In the genomic region with DNA sequence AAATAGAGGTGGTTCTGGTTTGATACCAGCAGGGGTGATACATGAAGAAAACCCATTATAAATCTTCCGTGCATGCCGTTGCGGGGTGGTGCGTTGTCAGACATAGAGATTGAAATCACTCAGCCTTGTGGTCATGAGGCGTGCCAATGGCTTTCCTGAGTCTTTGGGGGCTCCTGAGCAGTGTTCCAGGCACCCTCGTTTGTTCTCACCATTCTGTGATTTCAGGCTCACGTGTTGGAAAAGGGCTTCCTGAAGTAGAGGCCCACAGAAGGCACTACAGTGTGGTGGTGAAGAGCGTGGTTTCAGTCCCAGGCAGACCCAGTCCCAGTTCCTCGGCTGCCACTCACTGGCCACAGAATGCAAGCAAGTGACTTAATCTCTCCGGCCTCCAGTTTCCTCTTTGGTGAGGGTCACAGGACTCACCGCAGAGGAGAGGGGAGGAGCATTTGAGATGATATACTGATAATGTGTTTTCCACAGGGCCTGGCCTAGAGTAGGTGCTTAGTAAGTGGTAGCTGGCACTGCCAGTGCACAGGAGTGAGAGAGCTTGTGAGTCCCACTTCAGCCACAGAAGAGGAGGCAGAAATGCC, we compare ENCODE assay signal across 8 cellular contexts. TPM values are rescaled to one million over a fixed set of nuclear protein-coding genes. Genes with fewer than 3 reads are reported as not detected.
A peak's percentile ranks its signal among the peaks of the same experiment; 100 is the strongest.
DNase-seq lines count a peak whose midpoint lies in the region; ATAC-seq and TF ChIP-seq lines count a peak whose summit lies in the region.

No MANE protein-coding gene starts in this region.

- POLR2A ChIA-PET in IMR-90 (lab: Charles Lee; ENCODE audit: unreplicated experiment) (interaction anchor here (1.9 kb wide), 1 partner anchor 20 kb away, joined by 15 read pairs; a partner anchor contains a TSS), SK-N-SH (lab: Yijun Ruan, JAX) (no interaction called here)
- POLR2A ChIA-PET in naive thymus-derived CD8-positive, alpha-beta T cell (lab: Charles Lee), result interaction anchor here (0.6 to 2.6 kb wide), 6 partner anchors 8 to 115 kb away, joined by 3 to 19 read pairs (median 5); a partner anchor contains a TSS

- H4K5ac ChIP-seq in IMR-90 (ENCODE audit: low read depth, low read length), result peak overlapping the region; percentile 88

- H2BK120ac ChIP-seq in IMR-90 (ENCODE audit: low read depth, low read length), result peak overlapping the region; percentile 88

- peak overlapping the region; percentile 73 to 86 for H4K8ac ChIP-seq in IMR-90 (ENCODE audit: low read depth in 2 of 2, low read length in 2 of 2)

- H3K36me3 Mint-ChIP-seq in naive thymus-derived CD8-positive, alpha-beta T cell, result no peaks in the 10 kb centered on the region

- peak overlapping the region; percentile 94 for H3K4ac ChIP-seq in IMR-90 (ENCODE audit: low read depth, low read length)

- BruUV-seq in IMR-90 (replicated peaks; lab: Mats Ljungman, UMichigan), result no TSS peak

- no peaks in the 10 kb centered on the region for H3K9me2 ChIP-seq in SK-N-SH

- peak overlapping the region; percentile 78; the same call in 1 of the 2 replicates for H2AK5ac ChIP-seq in IMR-90 (ENCODE audit: low read depth, low read length)

- TF ChIP-seq EP300 in SK-N-SH (IDR thresholded peaks at IDR 0.05; ENCODE audit: borderline replicate concordance in 1 of 2, low read depth in 1 of 2, low read length in 1 of 2), result no peak

- DNase-seq in EH (ENCODE audit: low read depth) (peak; percentile 83), IMR-90 (peak; percentile 75), WERI-Rb-1 (peak; percentile 47), dermis blood vessel endothelial cell (peak; percentile 80), vagina (ENCODE audit: extremely low spot score in 2 of 2) (peak in 1 of 2 donors; percentile 92), SK-N-SH (no peak)
- DNase-seq in naive thymus-derived CD8-positive, alpha-beta T cell, result peak in 8 of 10 donors; percentile 23 to 76 (median 38)

- H4K20me1 ChIP-seq in IMR-90 (ENCODE audit: insufficient read depth, low read length), result no peaks in the 10 kb centered on the region
- no peaks in the 10 kb centered on the region for H4K20me1 ChIP-seq in SK-N-SH (ENCODE audit: insufficient read depth)

- TF ChIP-seq CTCF in IMR-90 (conservative IDR thresholded peaks at IDR 0.05; ENCODE audit: low read depth, low read length), result peak; percentile 34
- TF ChIP-seq CTCF in WERI-Rb-1 (IDR thresholded peaks at IDR 0.05; ENCODE audit: low read depth, low read length), result peak; percentile 27; the same call in 1 of the 2 replicates
- no peak for TF ChIP-seq CTCF in vagina (IDR thresholded peaks at IDR 0.05)
- no peak for TF ChIP-seq CTCF in SK-N-SH (IDR thresholded peaks at IDR 0.05)

- peaks cover 6% of the 10 kb centered on the region; the same call in 1 of the 2 replicates for H3K9me1 ChIP-seq in IMR-90 (ENCODE audit: insufficient read depth, low read length)

- no peaks in the 10 kb centered on the region for H3K27me3 ChIP-seq in IMR-90 (ENCODE audit: control insufficient read depth, insufficient read depth, low read length)
- no peaks in the 10 kb centered on the region for H3K27me3 ChIP-seq in WERI-Rb-1 (ENCODE audit: insufficient read depth, low read depth, severe bottlenecking)
- no peaks in the 10 kb centered on the region for H3K27me3 ChIP-seq in vagina
- no peaks in the 10 kb centered on the region for H3K27me3 ChIP-seq in SK-N-SH (ENCODE audit: insufficient read depth)

- H3K79me2 ChIP-seq in SK-N-SH (ENCODE audit: insufficient read depth), result no peaks in the 10 kb centered on the region

- H3K14ac ChIP-seq in IMR-90 (replicated peaks; ENCODE audit: low read depth, low read length), result peak overlapping the region; percentile 74

- no peaks in the 10 kb centered on the region for H3K9me3 Mint-ChIP-seq in naive thymus-derived CD8-positive, alpha-beta T cell

- H3K27ac ChIP-seq in IMR-90 (ENCODE audit: insufficient read depth, low read length) (peak overlapping the region; percentile 8; the same call in 1 of the 2 replicates), WERI-Rb-1 (no peak overlapping the region), vagina (peak overlapping the region; percentile 52), SK-N-SH (ENCODE audit: low read depth in 2 of 2, low read length in 1 of 2) (no peak overlapping the region)

- H3K4me1 ChIP-seq in IMR-90 (ENCODE audit: control insufficient read depth, insufficient read depth, low read length) (peaks cover 11% of the 10 kb centered on the region), vagina (peaks cover 19% of the 10 kb centered on the region), SK-N-SH (ENCODE audit: control insufficient read depth in 1 of 2, insufficient read depth in 2 of 2, low read depth in 1 of 2, low read length in 1 of 2) (peaks cover 0 to 3% of the 10 kb centered on the region in 2 experiments; a peak in 2 of 4 replicates)

- 63% methylated on average over 5 of the region's 11 CpGs; no CpG with 5 or more reads in 1 of the 2 experiments for WGBS in IMR-90 (ENCODE audit: extremely low coverage in 2 of 2, insufficient read length in 1 of 2), 2 experiments
- WGBS in SK-N-SH (ENCODE audit: low lambda C conversion rate), result 84% methylated on average over 11 of the region's 11 CpGs

- H2AK9ac ChIP-seq in IMR-90 (replicated peaks; ENCODE audit: low read depth, low read length, poor library complexity), result peak overlapping the region; percentile 66

- TF ChIP-seq RAD21 in IMR-90 (IDR thresholded peaks at IDR 0.05; ENCODE audit: low read length) (peak; percentile 52), SK-N-SH (IDR thresholded peaks at IDR 0.05; ENCODE audit: low read length) (no peak)

- CTCF ChIA-PET in IMR-90 (lab: Yijun Ruan, JAX) (interaction anchor here (0.8 to 1.3 kb wide), 4 partner anchors 62 to 191 kb away, joined by 3 to 8 read pairs (median 3); no protein-coding TSS in a partner anchor), SK-N-SH (lab: Yijun Ruan, JAX) (interaction anchor here (0.8 to 12.2 kb wide), 5 partner anchors 9 to 199 kb away, joined by 3 to 139 read pairs (median 3); a partner anchor contains a TSS)

- TF ChIP-seq POLR2A in IMR-90 (IDR thresholded peaks at IDR 0.05; ENCODE audit: low read depth, low read length) (no peak), vagina (IDR thresholded peaks at IDR 0.05) (no peak)

- peak overlapping the region; percentile 85; the same call in 2 of the 3 replicates for H2BK15ac ChIP-seq in IMR-90 (ENCODE audit: low read depth, low read length)

- no peak overlapping the region for H3K56ac ChIP-seq in IMR-90 (ENCODE audit: extremely low read depth, insufficient read depth, low read length)

- no peaks in the 10 kb centered on the region for H3F3A ChIP-seq in SK-N-SH (replicated peaks; ENCODE audit: insufficient read depth)

- H3K27me3 Mint-ChIP-seq in naive thymus-derived CD8-positive, alpha-beta T cell, result no peaks in the 10 kb centered on the region

- H3K9ac ChIP-seq in IMR-90 (ENCODE audit: low read depth, low read length), result no peak overlapping the region
- no peak overlapping the region for H3K9ac ChIP-seq in SK-N-SH

- peak overlapping the region; percentile 32 for H2BK5ac ChIP-seq in IMR-90 (ENCODE audit: low read depth, low read length, poor library complexity, severe bottlenecking)

- no peaks in the 10 kb centered on the region for H3K9me3 ChIP-seq in IMR-90 (ENCODE audit: control insufficient read depth, insufficient read depth, low read length)
- no peaks in the 10 kb centered on the region for H3K9me3 ChIP-seq in WERI-Rb-1 (ENCODE audit: severe bottlenecking)
- H3K9me3 ChIP-seq in vagina, result no peaks in the 10 kb centered on the region
- no peaks in the 10 kb centered on the region for H3K9me3 ChIP-seq in SK-N-SH

- H2BK20ac ChIP-seq in IMR-90 (ENCODE audit: low read depth, low read length), result peak overlapping the region; percentile 90

- H4K91ac ChIP-seq in IMR-90 (ENCODE audit: insufficient read depth, low read depth, low read length), result peak overlapping the region; percentile 75

- peak overlapping the region; percentile 80 to 94 (median 90) for H3K27ac Mint-ChIP-seq in naive thymus-derived CD8-positive, alpha-beta T cell

- intact Hi-C loops in IMR-90 (cut with micrococcal nuclease), result no loop called here
- intact Hi-C loops in vagina (cut with DNase I), result loop anchor here (2.0 to 10.0 kb wide), 2 partner anchors 20 to 198 kb away; a partner anchor contains a TSS

- peak; percentile 92 for ATAC-seq in GM21529 (IDR thresholded peaks at IDR 0.05; ENCODE audit: unreplicated experiment)
- ATAC-seq in IMR-90 (ENCODE audit: low read depth), result peak; percentile 65
- peak; percentile 82 to 87 for ATAC-seq in naive thymus-derived CD8-positive, alpha-beta T cell

- H2AFZ ChIP-seq in IMR-90 (replicated peaks; ENCODE audit: low read length, poor library complexity) (peak overlapping the region; percentile 82), SK-N-SH (ENCODE audit: low read depth) (no peak overlapping the region)

- H3K4me3 ChIP-seq in IMR-90 (ENCODE audit: insufficient read depth, low read depth, low read length), result no peak overlapping the region
- H3K4me3 ChIP-seq in WERI-Rb-1 (ENCODE audit: low read depth, low read length), result no peak overlapping the region
- H3K4me3 ChIP-seq in vagina, result no peak overlapping the region
- H3K4me3 ChIP-seq in SK-N-SH (ENCODE audit: low read depth in 2 of 2, low read length in 1 of 2), result no peak overlapping the region; a peak in 1 of 4 replicates

- H3K4me2 ChIP-seq in IMR-90 (ENCODE audit: low read depth, low read length), result no peak overlapping the region
- no peak overlapping the region for H3K4me2 ChIP-seq in SK-N-SH

- H3K4me3 Mint-ChIP-seq in naive thymus-derived CD8-positive, alpha-beta T cell, result peak overlapping the region; percentile 16 to 70 (median 59)

- peak overlapping the region; percentile 67 for H3K23ac ChIP-seq in IMR-90 (ENCODE audit: low read depth, low read length)

- in situ Hi-C loops in IMR-90 (cut with MboI; ENCODE audit: low sequenced_read_pairs), result loop anchor here (10.0 kb wide), 2 partner anchors 178 to 288 kb away; a partner anchor contains a TSS

- dilution Hi-C loops in IMR-90 (cut with HindIII; ENCODE audit: low sequenced_read_pairs, unreplicated experiment), result no loop called here

- peak overlapping the region; percentile 57 for H3K18ac ChIP-seq in IMR-90 (ENCODE audit: low read depth, low read length)

- no peaks in the 10 kb centered on the region for H3K79me1 ChIP-seq in IMR-90 (ENCODE audit: low read depth in 1 of 2, low read length in 2 of 2)

- H3K36me3 ChIP-seq in IMR-90 (ENCODE audit: control insufficient read depth, insufficient read depth, low read length) (no peaks in the 10 kb centered on the region), WERI-Rb-1 (no peaks in the 10 kb centered on the region), vagina (no peaks in the 10 kb centered on the region), SK-N-SH (replicated peaks in 1 of 2; ENCODE audit: control insufficient read depth in 1 of 2, insufficient read depth in 2 of 2, low read length in 1 of 2) (no peaks in the 10 kb centered on the region)

- H3K4me1 Mint-ChIP-seq in naive thymus-derived CD8-positive, alpha-beta T cell, result peaks cover 11 to 38% (median 27%) of the 10 kb centered on the region in 4 donors

RNA-seq across cellular contexts. Expression of a gene that starts 20.5 kb away (rescaled TPM):
- total RNA-seq in IMR-90 (2012; rRNA removed) (142 and 145 TPM in 2 replicates), dermis blood vessel endothelial cell (18.3 and 26.0 TPM in 2 replicates), vagina (63.3 TPM)
- polyA plus RNA-seq in IMR-90 (2012; rRNA removed) (193 and 277 TPM in 2 replicates), SK-N-SH (2012; rRNA removed) (40.0 and 50.9 TPM in 2 replicates)
- 266 and 276 TPM in 2 replicates for polyA plus RNA-seq in IMR-90 (2012; cell fraction: cytosol; rRNA removed)
- polyA plus RNA-seq in IMR-90 (2012; cell fraction: nucleus; rRNA removed; ENCODE audit: low replicate concordance), result 92.8 and 245 TPM in 2 replicates
- total RNA-seq in naive thymus-derived CD8-positive, alpha-beta T cell, result 100 to 1,000 TPM; 110 to 111 TPM
- polyA plus RNA-seq in naive thymus-derived CD8-positive, alpha-beta T cell, result 100 to 1,000 TPM; 133 to 232 (median 148) TPM
- polyA plus RNA-seq in SK-N-SH (2012; cell fraction: cytosol; rRNA removed), result 49.0 and 49.6 TPM in 2 replicates
- 14.3 and 23.7 TPM in 2 replicates for polyA plus RNA-seq in SK-N-SH (2012; cell fraction: nucleus; rRNA removed)

Comparison
In these comparisons a context has a peak if more than half of its experiments do, and no peak if none do; other contexts are left out.
1. H3K27ac ChIP-seq: peak in IMR-90 (single experiment) and vagina (single experiment); none in WERI-Rb-1 (single experiment) and SK-N-SH (0 of 2).
2. CTCF ChIP-seq: peak in IMR-90 (single experiment) and WERI-Rb-1 (single experiment); none in vagina (0 of 3) and SK-N-SH (single experiment).
3. Peak in every context shown above with its lines, with median percentiles within 50 percentile points of each other: ATAC-seq.